8 cellular contexts compared by ENCODE assay signal in genomic region chr15:72117448-72117697, GRCh38. TPM values are rescaled to one million over a fixed set of nuclear protein-coding genes. Genes with fewer than 3 reads are reported as not detected.
DNase-seq lines count a peak whose midpoint lies in the region; ATAC-seq and TF ChIP-seq lines count a peak whose summit lies in the region.

No MANE protein-coding gene starts in this region.

- H3K27me3 Mint-ChIP-seq in activated T-cell treated with anti-CD3 and anti-CD28 coated beads, Interleukin-2, amount 50 U/mL, for 72 hours (ENCODE audit: low read depth) = no peaks in the 10 kb centered on the region
- no peaks in the 10 kb centered on the region for H3K27me3 Mint-ChIP-seq in neural crest cell (ENCODE audit: low read depth)

- H3K4me3 ChIP-seq in thymus (ENCODE audit: low read length) = peak overlapping the region; percentile 91

- no peak for TF ChIP-seq CTCF in neural crest cell (conservative IDR thresholded peaks at IDR 0.05)

- peaks cover 51% of the 10 kb centered on the region for H3K4me1 Mint-ChIP-seq in activated T-cell treated with anti-CD3 and anti-CD28 coated beads, Interleukin-2, amount 50 U/mL, for 72 hours (ENCODE audit: low read depth)
- H3K4me1 Mint-ChIP-seq in neural crest cell = peaks cover 38% of the 10 kb centered on the region

- peaks cover 0 to 3% of the 10 kb centered on the region in 2 donors for H3K36me3 Mint-ChIP-seq in activated T-cell treated with anti-CD3 and anti-CD28 coated beads, Interleukin-2, amount 50 U/mL, for 72 hours (ENCODE audit: insufficient read depth in 2 of 2)
- no peaks in the 10 kb centered on the region for H3K36me3 Mint-ChIP-seq in neural crest cell (ENCODE audit: low read depth)

- H3K4me3 Mint-ChIP-seq in activated T-cell treated with anti-CD3 and anti-CD28 coated beads, Interleukin-2, amount 50 U/mL, for 72 hours = peak overlapping the region; percentile 97 to 100
- H3K4me3 Mint-ChIP-seq in neural crest cell = peak overlapping the region; percentile 97

- no peaks in the 10 kb centered on the region for H3K36me3 ChIP-seq in thymus (ENCODE audit: control insufficient read depth, insufficient read depth)

- peaks cover 10% of the 10 kb centered on the region for H3K4me1 ChIP-seq in thymus (ENCODE audit: control insufficient read depth, insufficient read depth, low read length)

- H3K9me3 Mint-ChIP-seq in activated T-cell treated with anti-CD3 and anti-CD28 coated beads, Interleukin-2, amount 50 U/mL, for 72 hours = no peaks in the 10 kb centered on the region
- H3K9me3 Mint-ChIP-seq in neural crest cell = no peaks in the 10 kb centered on the region

- ATAC-seq in HG03039 (IDR thresholded peaks at IDR 0.05; ENCODE audit: unreplicated experiment) = peak; percentile 42
- ATAC-seq in activated T-cell treated with anti-CD3 and anti-CD28 coated beads, Interleukin-2, amount 50 U/mL, for 72 hours (replicated peaks in 1 of 2) = peak; percentile 72 to 76

- H3K27me3 ChIP-seq in thymus (ENCODE audit: control insufficient read depth, insufficient read depth) = no peaks in the 10 kb centered on the region

- H3K27ac ChIP-seq in thymus (ENCODE audit: low read depth) = peak overlapping the region; percentile 96

- under 1% methylated on average over 27 of the region's 27 CpGs for WGBS in thymus

- no peaks in the 10 kb centered on the region for H3K9me3 ChIP-seq in thymus (ENCODE audit: control insufficient read depth)

- H3K27ac Mint-ChIP-seq in activated T-cell treated with anti-CD3 and anti-CD28 coated beads, Interleukin-2, amount 50 U/mL, for 72 hours = peak overlapping the region; percentile 88
- H3K27ac Mint-ChIP-seq in neural crest cell (ENCODE audit: unreplicated experiment) = peak overlapping the region; percentile 61

- DNase-seq in NCI-H2227 (lab: John Stamatoyannopoulos, UW; ENCODE audit: unreplicated experiment) (peak; percentile 66), NCI-H2227 treated with DMSO at 0.1 percent for 48 hours (lab: John Stamatoyannopoulos, UW) (no peak), OCI-M1 (lab: John Stamatoyannopoulos, UW) (peak; percentile 77), fibroblast of gingiva (ENCODE audit: low read depth) (peak; percentile 84), neural crest cell (ENCODE audit: low read depth, low spot score) (no peak)
- DNase-seq in activated T-cell treated with anti-CD3 and anti-CD28 coated beads, Interleukin-2, amount 50 U/mL, for 72 hours = peak; percentile 82 to 84

RNA-seq across cellular contexts. Expression of gene MYO9A, which starts 0.6 kb away (rescaled TPM):
- 10 to 100 TPM; 24.0 to 28.6 TPM for total RNA-seq in activated T-cell treated with anti-CD3 and anti-CD28 coated beads, Interleukin-2, amount 50 U/mL, for 72 hours
- total RNA-seq in neural crest cell = 31.3 and 33.6 TPM in 2 replicates
- polyA plus RNA-seq in thymus = 4.4 TPM

RNA-seq across cellular contexts. Expression of gene SENP8, which starts 0.8 kb away (rescaled TPM):
- 1 to 10 TPM; 1.5 to 3.2 TPM for total RNA-seq in activated T-cell treated with anti-CD3 and anti-CD28 coated beads, Interleukin-2, amount 50 U/mL, for 72 hours
- 4.3 and 5.5 TPM in 2 replicates for total RNA-seq in neural crest cell
- polyA plus RNA-seq in thymus = 2.7 TPM

Comparison
In these comparisons a context has a peak if more than half of its experiments do, and no peak if none do; other contexts are left out.
1. DNase-seq: peak in NCI-H2227 (single experiment), OCI-M1 (single experiment), activated T-cell treated with anti-CD3 and anti-CD28 coated beads, Interleukin-2, amount 50 U/mL, for 72 hours (2 of 2) and fibroblast of gingiva (single experiment); none in NCI-H2227 treated with DMSO at 0.1 percent for 48 hours (single experiment) and neural crest cell (single experiment).